In genomic region chr2:150486539-150487484, GRCh38 we compare ENCODE assay signal across 1 cellular context.
TF ChIP-seq lines count a peak whose summit lies in the region.

No MANE protein-coding gene starts in this region.

TF ChIP-seq in HCT116, 20 proteins besides CTCF, POLR2A, EP300 and RAD21 (continued from another document):
- TF ChIP-seq REST (IDR thresholded peaks at IDR 0.05; ENCODE audit: low read depth) (no peak), TCF7L2 (IDR thresholded peaks at IDR 0.05; ENCODE audit: borderline replicate concordance, extremely low read depth, insufficient read depth, insufficient read length) (no peak), JUND (IDR thresholded peaks at IDR 0.05) (no peak), YY1 (IDR thresholded peaks at IDR 0.05; ENCODE audit: extremely low read depth, insufficient replicate concordance, low read depth, low read length) (no peak), SP1 (IDR thresholded peaks at IDR 0.05; ENCODE audit: low read depth) (no peak), EZH2 (IDR thresholded peaks at IDR 0.05) (no peak), POLR2AphosphoS5 (IDR thresholded peaks at IDR 0.05; ENCODE audit: low read depth, low read length) (no peak; the same call in 1 of the 2 replicates), SRF (IDR thresholded peaks at IDR 0.05; ENCODE audit: low read depth) (no peak), FOSL1 (IDR thresholded peaks at IDR 0.05; ENCODE audit: low read depth) (no peak), ZNF274 (IDR thresholded peaks at IDR 0.05; ENCODE audit: low read depth, low read length) (no peak), ELF1 (IDR thresholded peaks at IDR 0.05; ENCODE audit: borderline replicate concordance, low read depth) (no peak)
- TF ChIP-seq, protein P1, sequence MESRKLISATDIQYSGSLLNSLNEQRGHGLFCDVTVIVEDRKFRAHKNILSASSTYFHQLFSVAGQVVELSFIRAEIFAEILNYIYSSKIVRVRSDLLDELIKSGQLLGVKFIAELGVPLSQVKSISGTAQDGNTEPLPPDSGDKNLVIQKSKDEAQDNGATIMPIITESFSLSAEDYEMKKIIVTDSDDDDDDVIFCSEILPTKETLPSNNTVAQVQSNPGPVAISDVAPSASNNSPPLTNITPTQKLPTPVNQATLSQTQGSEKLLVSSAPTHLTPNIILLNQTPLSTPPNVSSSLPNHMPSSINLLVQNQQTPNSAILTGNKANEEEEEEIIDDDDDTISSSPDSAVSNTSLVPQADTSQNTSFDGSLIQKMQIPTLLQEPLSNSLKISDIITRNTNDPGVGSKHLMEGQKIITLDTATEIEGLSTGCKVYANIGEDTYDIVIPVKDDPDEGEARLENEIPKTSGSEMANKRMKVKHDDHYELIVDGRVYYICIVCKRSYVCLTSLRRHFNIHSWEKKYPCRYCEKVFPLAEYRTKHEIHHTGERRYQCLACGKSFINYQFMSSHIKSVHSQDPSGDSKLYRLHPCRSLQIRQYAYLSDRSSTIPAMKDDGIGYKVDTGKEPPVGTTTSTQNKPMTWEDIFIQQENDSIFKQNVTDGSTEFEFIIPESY (IDR thresholded peaks at IDR 0.05; ENCODE audit: extremely low read depth, insufficient replicate concordance, low read length), result no peak
- TF ChIP-seq, protein P2, sequence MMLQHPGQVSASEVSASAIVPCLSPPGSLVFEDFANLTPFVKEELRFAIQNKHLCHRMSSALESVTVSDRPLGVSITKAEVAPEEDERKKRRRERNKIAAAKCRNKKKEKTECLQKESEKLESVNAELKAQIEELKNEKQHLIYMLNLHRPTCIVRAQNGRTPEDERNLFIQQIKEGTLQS (IDR thresholded peaks at IDR 0.05), result no peak
TF ChIP-seq in HCT116: peak in this region for 0.
